1 cellular context compared by ENCODE assay signal in the genomic region with DNA sequence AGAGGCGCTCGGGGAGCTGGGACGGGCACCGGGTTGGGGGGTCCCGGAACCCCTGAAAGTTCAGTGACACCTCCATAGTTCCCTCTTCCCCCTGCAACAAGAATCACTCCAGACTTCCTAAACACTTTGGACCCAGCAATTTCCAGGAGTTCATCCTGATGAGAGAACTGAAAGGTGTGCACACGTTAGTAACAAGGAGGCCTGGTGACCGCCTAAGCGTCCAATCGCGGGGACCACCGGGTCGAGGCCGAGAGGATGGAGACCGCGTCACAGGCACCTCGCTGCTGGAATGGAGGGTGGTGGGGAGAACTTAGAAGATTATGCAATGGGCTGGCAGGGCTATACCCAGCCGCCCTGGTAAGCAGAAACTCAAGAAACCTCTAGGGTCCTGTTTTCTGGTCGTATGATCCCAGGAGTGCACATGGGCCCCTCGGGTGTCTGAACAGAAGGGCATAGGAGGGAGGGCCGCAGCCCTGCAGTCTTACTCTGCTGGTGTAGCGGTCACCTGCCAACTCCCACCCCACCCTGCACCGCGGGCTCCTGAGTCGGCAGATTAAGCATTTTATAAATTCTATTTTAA.
TF ChIP-seq lines count a peak whose summit lies in the region.
"Not testable (repeated sequence)": the region's sequence is repeated elsewhere in the genome, so short reads cannot be mapped to it uniquely, and the experiment has no call there.

No MANE protein-coding gene starts in this region.

TF ChIP-seq in HepG2, 621 proteins besides CTCF, POLR2A, EP300 and RAD21 (continued from another document):
- TF ChIP-seq, protein P1, sequence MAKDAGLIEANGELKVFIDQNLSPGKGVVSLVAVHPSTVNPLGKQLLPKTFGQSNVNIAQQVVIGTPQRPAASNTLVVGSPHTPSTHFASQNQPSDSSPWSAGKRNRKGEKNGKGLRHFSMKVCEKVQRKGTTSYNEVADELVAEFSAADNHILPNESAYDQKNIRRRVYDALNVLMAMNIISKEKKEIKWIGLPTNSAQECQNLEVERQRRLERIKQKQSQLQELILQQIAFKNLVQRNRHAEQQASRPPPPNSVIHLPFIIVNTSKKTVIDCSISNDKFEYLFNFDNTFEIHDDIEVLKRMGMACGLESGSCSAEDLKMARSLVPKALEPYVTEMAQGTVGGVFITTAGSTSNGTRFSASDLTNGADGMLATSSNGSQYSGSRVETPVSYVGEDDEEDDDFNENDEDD (CRISPR knock-in tag; IDR thresholded peaks at IDR 0.05; ENCODE audit: borderline replicate concordance): 0 out of 2 replicates have a peak, but pooled peaks have one; percentile 2
- TF ChIP-seq, protein P2, sequence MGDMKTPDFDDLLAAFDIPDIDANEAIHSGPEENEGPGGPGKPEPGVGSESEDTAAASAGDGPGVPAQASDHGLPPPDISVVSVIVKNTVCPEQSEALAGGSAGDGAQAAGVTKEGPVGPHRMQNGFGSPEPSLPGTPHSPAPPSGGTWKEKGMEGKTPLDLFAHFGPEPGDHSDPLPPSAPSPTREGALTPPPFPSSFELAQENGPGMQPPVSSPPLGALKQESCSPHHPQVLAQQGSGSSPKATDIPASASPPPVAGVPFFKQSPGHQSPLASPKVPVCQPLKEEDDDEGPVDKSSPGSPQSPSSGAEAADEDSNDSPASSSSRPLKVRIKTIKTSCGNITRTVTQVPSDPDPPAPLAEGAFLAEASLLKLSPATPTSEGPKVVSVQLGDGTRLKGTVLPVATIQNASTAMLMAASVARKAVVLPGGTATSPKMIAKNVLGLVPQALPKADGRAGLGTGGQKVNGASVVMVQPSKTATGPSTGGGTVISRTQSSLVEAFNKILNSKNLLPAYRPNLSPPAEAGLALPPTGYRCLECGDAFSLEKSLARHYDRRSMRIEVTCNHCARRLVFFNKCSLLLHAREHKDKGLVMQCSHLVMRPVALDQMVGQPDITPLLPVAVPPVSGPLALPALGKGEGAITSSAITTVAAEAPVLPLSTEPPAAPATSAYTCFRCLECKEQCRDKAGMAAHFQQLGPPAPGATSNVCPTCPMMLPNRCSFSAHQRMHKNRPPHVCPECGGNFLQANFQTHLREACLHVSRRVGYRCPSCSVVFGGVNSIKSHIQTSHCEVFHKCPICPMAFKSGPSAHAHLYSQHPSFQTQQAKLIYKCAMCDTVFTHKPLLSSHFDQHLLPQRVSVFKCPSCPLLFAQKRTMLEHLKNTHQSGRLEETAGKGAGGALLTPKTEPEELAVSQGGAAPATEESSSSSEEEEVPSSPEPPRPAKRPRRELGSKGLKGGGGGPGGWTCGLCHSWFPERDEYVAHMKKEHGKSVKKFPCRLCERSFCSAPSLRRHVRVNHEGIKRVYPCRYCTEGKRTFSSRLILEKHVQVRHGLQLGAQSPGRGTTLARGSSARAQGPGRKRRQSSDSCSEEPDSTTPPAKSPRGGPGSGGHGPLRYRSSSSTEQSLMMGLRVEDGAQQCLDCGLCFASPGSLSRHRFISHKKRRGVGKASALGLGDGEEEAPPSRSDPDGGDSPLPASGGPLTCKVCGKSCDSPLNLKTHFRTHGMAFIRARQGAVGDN (CRISPR knock-in tag; IDR thresholded peaks at IDR 0.05): peak; percentile 67
- TF ChIP-seq FOXA3 (CRISPR knock-in tag; IDR thresholded peaks at IDR 0.05) (0 out of 2 replicates have a peak, but pooled peaks have one; percentile 3), CREB1 (IDR thresholded peaks at IDR 0.05) (0 out of 2 replicates have a peak, but pooled peaks have one; percentile 5), FOXK2 (IDR thresholded peaks at IDR 0.05) (peak; percentile 15; the same call in 1 of the 2 replicates), NR2F1 (CRISPR knock-in tag; IDR thresholded peaks at IDR 0.05) (0 out of 4 replicates have a peak, but pooled peaks have one; percentile 6 to 25), ZFX (CRISPR knock-in tag; IDR thresholded peaks at IDR 0.05; ENCODE audit: low read depth) (peak; percentile 65)
- not testable (repeated sequence) for TF ChIP-seq CREB1 (CRISPR knock-in tag; IDR thresholded peaks at IDR 0.05)
- TF ChIP-seq, protein P3, sequence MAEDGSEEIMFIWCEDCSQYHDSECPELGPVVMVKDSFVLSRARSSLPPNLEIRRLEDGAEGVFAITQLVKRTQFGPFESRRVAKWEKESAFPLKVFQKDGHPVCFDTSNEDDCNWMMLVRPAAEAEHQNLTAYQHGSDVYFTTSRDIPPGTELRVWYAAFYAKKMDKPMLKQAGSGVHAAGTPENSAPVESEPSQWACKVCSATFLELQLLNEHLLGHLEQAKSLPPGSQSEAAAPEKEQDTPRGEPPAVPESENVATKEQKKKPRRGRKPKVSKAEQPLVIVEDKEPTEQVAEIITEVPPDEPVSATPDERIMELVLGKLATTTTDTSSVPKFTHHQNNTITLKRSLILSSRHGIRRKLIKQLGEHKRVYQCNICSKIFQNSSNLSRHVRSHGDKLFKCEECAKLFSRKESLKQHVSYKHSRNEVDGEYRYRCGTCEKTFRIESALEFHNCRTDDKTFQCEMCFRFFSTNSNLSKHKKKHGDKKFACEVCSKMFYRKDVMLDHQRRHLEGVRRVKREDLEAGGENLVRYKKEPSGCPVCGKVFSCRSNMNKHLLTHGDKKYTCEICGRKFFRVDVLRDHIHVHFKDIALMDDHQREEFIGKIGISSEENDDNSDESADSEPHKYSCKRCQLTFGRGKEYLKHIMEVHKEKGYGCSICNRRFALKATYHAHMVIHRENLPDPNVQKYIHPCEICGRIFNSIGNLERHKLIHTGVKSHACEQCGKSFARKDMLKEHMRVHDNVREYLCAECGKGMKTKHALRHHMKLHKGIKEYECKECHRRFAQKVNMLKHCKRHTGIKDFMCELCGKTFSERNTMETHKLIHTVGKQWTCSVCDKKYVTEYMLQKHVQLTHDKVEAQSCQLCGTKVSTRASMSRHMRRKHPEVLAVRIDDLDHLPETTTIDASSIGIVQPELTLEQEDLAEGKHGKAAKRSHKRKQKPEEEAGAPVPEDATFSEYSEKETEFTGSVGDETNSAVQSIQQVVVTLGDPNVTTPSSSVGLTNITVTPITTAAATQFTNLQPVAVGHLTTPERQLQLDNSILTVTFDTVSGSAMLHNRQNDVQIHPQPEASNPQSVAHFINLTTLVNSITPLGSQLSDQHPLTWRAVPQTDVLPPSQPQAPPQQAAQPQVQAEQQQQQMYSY (CRISPR knock-in tag; IDR thresholded peaks at IDR 0.05): 0 out of 2 replicates have a peak, but pooled peaks have one; percentile 7
- TF ChIP-seq, protein P4, sequence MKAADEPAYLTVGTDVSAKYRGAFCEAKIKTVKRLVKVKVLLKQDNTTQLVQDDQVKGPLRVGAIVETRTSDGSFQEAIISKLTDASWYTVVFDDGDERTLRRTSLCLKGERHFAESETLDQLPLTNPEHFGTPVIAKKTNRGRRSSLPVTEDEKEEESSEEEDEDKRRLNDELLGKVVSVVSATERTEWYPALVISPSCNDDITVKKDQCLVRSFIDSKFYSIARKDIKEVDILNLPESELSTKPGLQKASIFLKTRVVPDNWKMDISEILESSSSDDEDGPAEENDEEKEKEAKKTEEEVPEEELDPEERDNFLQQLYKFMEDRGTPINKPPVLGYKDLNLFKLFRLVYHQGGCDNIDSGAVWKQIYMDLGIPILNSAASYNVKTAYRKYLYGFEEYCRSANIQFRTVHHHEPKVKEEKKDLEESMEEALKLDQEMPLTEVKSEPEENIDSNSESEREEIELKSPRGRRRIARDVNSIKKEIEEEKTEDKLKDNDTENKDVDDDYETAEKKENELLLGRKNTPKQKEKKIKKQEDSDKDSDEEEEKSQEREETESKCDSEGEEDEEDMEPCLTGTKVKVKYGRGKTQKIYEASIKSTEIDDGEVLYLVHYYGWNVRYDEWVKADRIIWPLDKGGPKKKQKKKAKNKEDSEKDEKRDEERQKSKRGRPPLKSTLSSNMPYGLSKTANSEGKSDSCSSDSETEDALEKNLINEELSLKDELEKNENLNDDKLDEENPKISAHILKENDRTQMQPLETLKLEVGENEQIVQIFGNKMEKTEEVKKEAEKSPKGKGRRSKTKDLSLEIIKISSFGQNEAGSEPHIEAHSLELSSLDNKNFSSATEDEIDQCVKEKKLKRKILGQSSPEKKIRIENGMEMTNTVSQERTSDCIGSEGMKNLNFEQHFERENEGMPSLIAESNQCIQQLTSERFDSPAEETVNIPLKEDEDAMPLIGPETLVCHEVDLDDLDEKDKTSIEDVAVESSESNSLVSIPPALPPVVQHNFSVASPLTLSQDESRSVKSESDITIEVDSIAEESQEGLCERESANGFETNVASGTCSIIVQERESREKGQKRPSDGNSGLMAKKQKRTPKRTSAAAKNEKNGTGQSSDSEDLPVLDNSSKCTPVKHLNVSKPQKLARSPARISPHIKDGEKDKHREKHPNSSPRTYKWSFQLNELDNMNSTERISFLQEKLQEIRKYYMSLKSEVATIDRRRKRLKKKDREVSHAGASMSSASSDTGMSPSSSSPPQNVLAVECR (CRISPR knock-in tag; IDR thresholded peaks at IDR 0.05; ENCODE audit: borderline replicate concordance): peak; percentile 21; the same call in 1 of the 2 replicates
